Comparison of ENCODE assay signal across 15 cellular contexts in the genomic region with DNA sequence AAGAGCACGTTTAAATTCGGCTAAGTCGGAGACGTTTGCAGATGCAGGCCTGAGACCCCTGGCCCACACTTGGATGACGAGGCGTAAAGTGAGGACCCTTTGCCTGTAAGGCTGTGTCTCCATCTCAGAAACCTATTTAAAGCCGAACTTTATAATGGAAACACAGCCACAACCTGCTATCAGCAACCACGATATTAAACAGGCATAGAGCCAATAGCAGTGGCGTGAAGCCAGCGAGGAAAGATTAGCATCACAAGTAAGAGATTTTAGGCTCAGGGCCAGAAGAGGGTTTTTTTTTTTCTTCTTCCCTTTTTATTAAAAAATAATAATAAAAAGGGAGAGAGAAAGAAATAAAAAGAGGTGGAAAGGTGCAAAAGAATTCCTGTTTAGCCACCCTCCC.
DNase-seq lines count a peak whose midpoint lies in the region; ATAC-seq and TF ChIP-seq lines count a peak whose summit lies in the region.
"Had no signal": no experiment of that assay in that cellular context is flagged by ENCODE, and none has a peak within 500 bp of the region (broad histone marks: within the 10 kb centered on the region; RNA-seq: fewer than 3 reads in every experiment).

No MANE protein-coding gene starts in this region.

- no peaks in the 10 kb centered on the region for H3K9me2 ChIP-seq in PC-3 (replicated peaks; ENCODE audit: low read length)

- TF ChIP-seq CTCF in PC-3 (conservative IDR thresholded peaks at IDR 0.05; ENCODE audit: low read depth, low read length) (no peak), fibroblast of the aortic adventitia (IDR thresholded peaks at IDR 0.05; ENCODE audit: insufficient read depth, low read length) (no peak), psoas muscle (IDR thresholded peaks at IDR 0.05) (no peak)

- CTCF ChIA-PET in PC-3 (lab: Charles Lee): no interaction called here

- ATAC-seq in PC-3 (no peak), psoas muscle (no peak), HG03469 (IDR thresholded peaks at IDR 0.05; ENCODE audit: unreplicated experiment) (no peak)

- intact Hi-C loops in PC-3 (cut with micrococcal nuclease): no loop called here
- intact Hi-C loops in psoas muscle (cut with DNase I): no loop called here

- H3F3A ChIP-seq in PC-3 (ENCODE audit: low read length, unreplicated experiment): no peaks in the 10 kb centered on the region

- no peaks in the 10 kb centered on the region for H3K79me2 ChIP-seq in PC-3 (ENCODE audit: low read length)

- H3K4me1 ChIP-seq in PC-3 (ENCODE audit: insufficient read depth, low read length) (peaks cover 18% of the 10 kb centered on the region), psoas muscle (peaks cover 9% of the 10 kb centered on the region)
- H3K4me1 ChIP-seq: Caco-2 had no signal

- POLR2A ChIA-PET in PC-3 (lab: Charles Lee; ENCODE audit: unreplicated experiment): no interaction called here

- H3K4me2 ChIP-seq in PC-3 (ENCODE audit: low read length): no peak overlapping the region

- H3K9me3 ChIP-seq in PC-3 (ENCODE audit: low read length) (no peaks in the 10 kb centered on the region), psoas muscle (no peaks in the 10 kb centered on the region)
- H3K9me3 ChIP-seq: Caco-2, neutrophil, tibial nerve had no signal

- H3K9ac ChIP-seq in PC-3 (ENCODE audit: low read length): no peak overlapping the region

- no peak overlapping the region for H2AFZ ChIP-seq in PC-3 (ENCODE audit: low read length)

- DNase-seq in NCI-H2081 (lab: John Stamatoyannopoulos, UW): peak; percentile 45 to 74
- DNase-seq in NCI-H2081 treated with DMSO at 0.1 percent for 48 hours (lab: John Stamatoyannopoulos, UW): no peak
- DNase-seq in PC-3: peak; percentile 45
- DNase-seq in fibroblast of the aortic adventitia (ENCODE audit: low read depth): peak; percentile 60
- peak; percentile 21 to 58 for DNase-seq in psoas muscle
- no peak for DNase-seq in hepatic stellate cell (ENCODE audit: low spot score)
- DNase-seq in iPS-NIHi11 (ENCODE audit: low spot score): no peak
- DNase-seq: activated CD4-positive, alpha-beta T cell treated with anti-CD3 and anti-CD28 coated beads, Interleukin-2, amount 10 ng/mL, durations not matched to agents 24 days and 14 days; Caco-2; endodermal cell; NCI-H187 had no signal

- H3K27me3 ChIP-seq in PC-3 (ENCODE audit: low read length) (no peaks in the 10 kb centered on the region), psoas muscle (ENCODE audit: insufficient read depth in 3 of 3, low read length in 2 of 3) (no peaks in the 10 kb centered on the region)
- H3K27me3 ChIP-seq: neutrophil, tibial nerve had no signal

- no peaks in the 10 kb centered on the region for H3K36me3 ChIP-seq in PC-3 (ENCODE audit: low read depth, low read length)
- H3K36me3 ChIP-seq in psoas muscle (ENCODE audit: insufficient read depth in 1 of 2, low read depth in 1 of 2): no peaks in the 10 kb centered on the region
- H3K36me3 ChIP-seq: neutrophil, tibial nerve had no signal

- H4K20me1 ChIP-seq in PC-3 (ENCODE audit: low read length): no peaks in the 10 kb centered on the region

- WGBS in psoas muscle, 3 donors: 37 to 47% (median 39%) methylated on average over 10 of the region's 10 CpGs

- H3K4me3 ChIP-seq in PC-3 (ENCODE audit: low read length): no peak overlapping the region
- H3K4me3 ChIP-seq in fibroblast of the aortic adventitia (ENCODE audit: low read depth, low read length): no peak overlapping the region
- H3K4me3 ChIP-seq in psoas muscle: no peak overlapping the region
- H3K4me3 ChIP-seq: tibial nerve had no signal

- H3K27ac ChIP-seq in PC-3 (ENCODE audit: low read length) (no peak overlapping the region), psoas muscle (no peak overlapping the region)
- H3K27ac ChIP-seq: 22Rv1, neutrophil, tibial nerve had no signal

- BruUV-seq in PC-3 (replicated peaks; lab: Mats Ljungman, UMichigan): no TSS peak

Comparison
In these comparisons a context has a peak if more than half of its experiments do, and no peak if none do; other contexts are left out.
1. DNase-seq: peak in NCI-H2081 (2 of 2), PC-3 (single experiment), fibroblast of the aortic adventitia (single experiment) and psoas muscle (2 of 2); none in NCI-H2081 treated with DMSO at 0.1 percent for 48 hours (single experiment), hepatic stellate cell (single experiment) and iPS-NIHi11 (single experiment).